In genomic region chr2:231672617-231673347, GRCh38 we compare ENCODE assay signal across 8 cellular contexts. TPM values are rescaled to one million over a fixed set of nuclear protein-coding genes. Genes with fewer than 3 reads are reported as not detected.
DNase-seq lines count a peak whose midpoint lies in the region; ATAC-seq, FAIRE-seq and TF ChIP-seq lines count a peak whose summit lies in the region.

No MANE protein-coding gene starts in this region.

- peaks cover 0 to 2% (median 0%) of the 10 kb centered on the region in 11 donors for H3K9me3 Mint-ChIP-seq in naive thymus-derived CD4-positive, alpha-beta T cell
- peaks cover 0 to 5% (median 0%) of the 10 kb centered on the region in 7 donors for H3K9me3 Mint-ChIP-seq in CD14-positive monocyte

- intact Hi-C loops in naive thymus-derived CD4-positive, alpha-beta T cell (cut with micrococcal nuclease) = no loop called here
- intact Hi-C loops in CD14-positive monocyte (cut with micrococcal nuclease) = no loop called here

- H3K27me3 ChIP-seq in naive thymus-derived CD4-positive, alpha-beta T cell (ENCODE audit: control insufficient read depth in 2 of 2, insufficient read depth in 2 of 2, low read length in 2 of 2) = no peaks in the 10 kb centered on the region

- CTCF ChIA-PET in naive thymus-derived CD4-positive, alpha-beta T cell (lab: Charles Lee) = interaction anchor here (1.1 to 21.3 kb wide), 3 partner anchors 44 to 71 kb away, joined by 3 to 475 read pairs (median 116); no protein-coding TSS in a partner anchor

- no peaks in the 10 kb centered on the region for H3K36me3 ChIP-seq in naive thymus-derived CD4-positive, alpha-beta T cell (ENCODE audit: control insufficient read depth in 2 of 3, insufficient read depth in 3 of 3, low read length in 3 of 3)

- peak overlapping the region in 1 of 9 donors; percentile 18 for H3K27ac Mint-ChIP-seq in naive thymus-derived CD4-positive, alpha-beta T cell
- H3K27ac Mint-ChIP-seq in CD14-positive monocyte = no peak overlapping the region

- peaks cover 3 to 42% (median 7%) of the 10 kb centered on the region in 7 donors for H3K4me1 Mint-ChIP-seq in naive thymus-derived CD4-positive, alpha-beta T cell
- H3K4me1 Mint-ChIP-seq in CD14-positive monocyte = peaks cover 39% of the 10 kb centered on the region

- H3K9me3 ChIP-seq in naive thymus-derived CD4-positive, alpha-beta T cell (ENCODE audit: control insufficient read depth in 2 of 3, low read length in 3 of 3) = no peaks in the 10 kb centered on the region

- POLR2A ChIA-PET in naive thymus-derived CD4-positive, alpha-beta T cell (lab: Charles Lee) = interaction anchor here (0.6 to 2.2 kb wide), 6 partner anchors 11 to 1144 kb away, joined by 3 to 8 read pairs (median 6); partner anchors contain the start of gene PTMA

- H3K27me3 Mint-ChIP-seq in naive thymus-derived CD4-positive, alpha-beta T cell = no peaks in the 10 kb centered on the region
- peaks cover 1 to 5% (median 2%) of the 10 kb centered on the region in 3 donors for H3K27me3 Mint-ChIP-seq in CD14-positive monocyte (ENCODE audit: low read depth in 3 of 3)

- H3K4me3 ChIP-seq in naive thymus-derived CD4-positive, alpha-beta T cell (ENCODE audit: low read length) = no peak overlapping the region

- no peak for TF ChIP-seq CTCF in CD14-positive monocyte (IDR thresholded peaks at IDR 0.05)

- peak; percentile 95 for FAIRE-seq in GM19239 (lab: Jason Lieb, UNC)

- H3K4me3 Mint-ChIP-seq in naive thymus-derived CD4-positive, alpha-beta T cell = no peak overlapping the region
- H3K4me3 Mint-ChIP-seq in CD14-positive monocyte = no peak overlapping the region

- H3K36me3 Mint-ChIP-seq in naive thymus-derived CD4-positive, alpha-beta T cell = peaks cover 0 to 1% (median 0%) of the 10 kb centered on the region in 5 donors
- peaks cover 0 to 1% of the 10 kb centered on the region in 2 donors for H3K36me3 Mint-ChIP-seq in CD14-positive monocyte

- peak; percentile 52 for ATAC-seq in HG03135 (IDR thresholded peaks at IDR 0.05; ENCODE audit: unreplicated experiment)
- ATAC-seq in naive thymus-derived CD4-positive, alpha-beta T cell = peak; percentile 36

- DNase-seq in DMS53 treated with DMSO at 0.1 percent for 48 hours (lab: John Stamatoyannopoulos, UW; ENCODE audit: unreplicated experiment) (peak; percentile 65), GM19239 (ENCODE audit: insufficient read length, low spot score) (no peak), NCI-H82 treated with DMSO at 0.1 percent for 48 hours (lab: John Stamatoyannopoulos, UW; ENCODE audit: unreplicated experiment) (peak; percentile 35), ecto neural progenitor cell (ENCODE audit: low spot score) (peak; percentile 81), CD14-positive monocyte (ENCODE audit: low spot score) (no peak)
- DNase-seq in naive thymus-derived CD4-positive, alpha-beta T cell = no peak
- DNase-seq in activated CD4-positive, alpha-beta T cell treated with anti-CD3 and anti-CD28 coated beads, Interleukin-2, amount 50 U/mL, for 1 hour = no peak

- H3K27ac ChIP-seq in naive thymus-derived CD4-positive, alpha-beta T cell (ENCODE audit: low read depth, low read length) = no peak overlapping the region

- H3K4me1 ChIP-seq in naive thymus-derived CD4-positive, alpha-beta T cell (ENCODE audit: control insufficient read depth in 2 of 2, insufficient read depth in 2 of 2, low read length in 2 of 2) = peaks cover 0 to 2% of the 10 kb centered on the region in 2 donors

RNA-seq across cellular contexts. Expression of gene PTMA, which starts 35.5 kb away (rescaled TPM):
- total RNA-seq in naive thymus-derived CD4-positive, alpha-beta T cell = 1,000 to 10,000 TPM; 1,211 to 1,988 (median 1,290) TPM
- polyA plus RNA-seq in naive thymus-derived CD4-positive, alpha-beta T cell = 1,000 to 10,000 TPM; 1,543 to 2,051 TPM
- polyA plus RNA-seq in CD14-positive monocyte = 1,000 to 10,000 TPM; 1,072 to 1,127 TPM

Comparison
In these comparisons a context has a peak if more than half of its experiments do, and no peak if none do; other contexts are left out.
1. DNase-seq: peak in DMS53 treated with DMSO at 0.1 percent for 48 hours (single experiment), NCI-H82 treated with DMSO at 0.1 percent for 48 hours (single experiment) and ecto neural progenitor cell (single experiment); none in GM19239 (single experiment), naive thymus-derived CD4-positive, alpha-beta T cell (0 of 9), CD14-positive monocyte (single experiment) and activated CD4-positive, alpha-beta T cell treated with anti-CD3 and anti-CD28 coated beads, Interleukin-2, amount 50 U/mL, for 1 hour (single experiment).